ENCODE assay signal across 1 cellular context in genomic region chr5:72598461-72599433, GRCh38.
TF ChIP-seq lines count a peak whose summit lies in the region.

No MANE protein-coding gene starts in this region.

TF ChIP-seq in K562, 482 proteins besides CTCF, POLR2A, EP300 and RAD21 (continued from another document and continues in another):
- TF ChIP-seq HOMEZ (CRISPR knock-in tag; IDR thresholded peaks at IDR 0.05) (no peak), FOXK2 (conservative IDR thresholded peaks at IDR 0.05 in 1 of 2, IDR thresholded peaks at IDR 0.05 in 1 of 2; ENCODE audit: low read depth in 2 of 2) (no peak), RREB1 (CRISPR knock-in tag; IDR thresholded peaks at IDR 0.05) (no peak), NR2C1 (IDR thresholded peaks at IDR 0.05) (no peak), NR2C1 (tag; IDR thresholded peaks at IDR 0.05) (peak; percentile 31; the same call in 1 of the 2 replicates), CREBBP (IDR thresholded peaks at IDR 0.05; ENCODE audit: low read depth, low read length) (no peak), TFE3 (CRISPR knock-in tag; IDR thresholded peaks at IDR 0.05) (no peak), HDAC2 (IDR thresholded peaks at IDR 0.05) (no peak), E2F4 (CRISPR knock-in tag; IDR thresholded peaks at IDR 0.05; ENCODE audit: low read depth) (no peak), FIP1L1 (IDR thresholded peaks at IDR 0.05; ENCODE audit: low read depth, low read length, poor library complexity, severe bottlenecking) (no peak), BRD4 (IDR thresholded peaks at IDR 0.05) (no peak), POLR3G (IDR thresholded peaks at IDR 0.05; ENCODE audit: extremely low read depth, insufficient read length, insufficient replicate concordance) (no peak), ZNF217 (CRISPR knock-in tag; IDR thresholded peaks at IDR 0.05) (no peak), PCBP2 (IDR thresholded peaks at IDR 0.05; ENCODE audit: low read depth, low read length, poor library complexity, severe bottlenecking) (no peak), ZBED1 (IDR thresholded peaks at IDR 0.05) (no peak), ZBTB43 (CRISPR knock-in tag; IDR thresholded peaks at IDR 0.05) (no peak), SMAD3 (CRISPR knock-in tag; conservative IDR thresholded peaks at IDR 0.05) (no peak), CBFA2T2 (conservative IDR thresholded peaks at IDR 0.05) (peak; percentile 58), NUFIP1 (IDR thresholded peaks at IDR 0.05; ENCODE audit: partially characterized antibody) (no peak), THAP7 (CRISPR knock-in tag; IDR thresholded peaks at IDR 0.05) (no peak), SLC30A9 (CRISPR knock-in tag; IDR thresholded peaks at IDR 0.05) (no peak), NFXL1 (CRISPR knock-in tag; IDR thresholded peaks at IDR 0.05) (no peak), TCF3 (CRISPR knock-in tag; IDR thresholded peaks at IDR 0.05) (peak; percentile 69), MAZ (CRISPR knock-in tag; conservative IDR thresholded peaks at IDR 0.05 in 1 of 2, IDR thresholded peaks at IDR 0.05 in 1 of 2) (no peak), CHD1 (IDR thresholded peaks at IDR 0.05; ENCODE audit: low read length) (no peak)
- TF ChIP-seq, protein P1, sequence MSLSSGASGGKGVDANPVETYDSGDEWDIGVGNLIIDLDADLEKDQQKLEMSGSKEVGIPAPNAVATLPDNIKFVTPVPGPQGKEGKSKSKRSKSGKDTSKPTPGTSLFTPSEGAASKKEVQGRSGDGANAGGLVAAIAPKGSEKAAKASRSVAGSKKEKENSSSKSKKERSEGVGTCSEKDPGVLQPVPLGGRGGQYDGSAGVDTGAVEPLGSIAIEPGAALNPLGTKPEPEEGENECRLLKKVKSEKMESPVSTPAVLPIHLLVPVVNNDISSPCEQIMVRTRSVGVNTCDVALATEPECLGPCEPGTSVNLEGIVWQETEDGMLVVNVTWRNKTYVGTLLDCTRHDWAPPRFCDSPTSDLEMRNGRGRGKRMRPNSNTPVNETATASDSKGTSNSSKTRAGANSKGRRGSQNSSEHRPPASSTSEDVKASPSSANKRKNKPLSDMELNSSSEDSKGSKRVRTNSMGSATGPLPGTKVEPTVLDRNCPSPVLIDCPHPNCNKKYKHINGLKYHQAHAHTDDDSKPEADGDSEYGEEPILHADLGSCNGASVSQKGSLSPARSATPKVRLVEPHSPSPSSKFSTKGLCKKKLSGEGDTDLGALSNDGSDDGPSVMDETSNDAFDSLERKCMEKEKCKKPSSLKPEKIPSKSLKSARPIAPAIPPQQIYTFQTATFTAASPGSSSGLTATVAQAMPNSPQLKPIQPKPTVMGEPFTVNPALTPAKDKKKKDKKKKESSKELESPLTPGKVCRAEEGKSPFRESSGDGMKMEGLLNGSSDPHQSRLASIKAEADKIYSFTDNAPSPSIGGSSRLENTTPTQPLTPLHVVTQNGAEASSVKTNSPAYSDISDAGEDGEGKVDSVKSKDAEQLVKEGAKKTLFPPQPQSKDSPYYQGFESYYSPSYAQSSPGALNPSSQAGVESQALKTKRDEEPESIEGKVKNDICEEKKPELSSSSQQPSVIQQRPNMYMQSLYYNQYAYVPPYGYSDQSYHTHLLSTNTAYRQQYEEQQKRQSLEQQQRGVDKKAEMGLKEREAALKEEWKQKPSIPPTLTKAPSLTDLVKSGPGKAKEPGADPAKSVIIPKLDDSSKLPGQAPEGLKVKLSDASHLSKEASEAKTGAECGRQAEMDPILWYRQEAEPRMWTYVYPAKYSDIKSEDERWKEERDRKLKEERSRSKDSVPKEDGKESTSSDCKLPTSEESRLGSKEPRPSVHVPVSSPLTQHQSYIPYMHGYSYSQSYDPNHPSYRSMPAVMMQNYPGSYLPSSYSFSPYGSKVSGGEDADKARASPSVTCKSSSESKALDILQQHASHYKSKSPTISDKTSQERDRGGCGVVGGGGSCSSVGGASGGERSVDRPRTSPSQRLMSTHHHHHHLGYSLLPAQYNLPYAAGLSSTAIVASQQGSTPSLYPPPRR (CRISPR knock-in tag; IDR thresholded peaks at IDR 0.05; ENCODE audit: borderline replicate concordance), result no peak
- TF ChIP-seq, protein P2, sequence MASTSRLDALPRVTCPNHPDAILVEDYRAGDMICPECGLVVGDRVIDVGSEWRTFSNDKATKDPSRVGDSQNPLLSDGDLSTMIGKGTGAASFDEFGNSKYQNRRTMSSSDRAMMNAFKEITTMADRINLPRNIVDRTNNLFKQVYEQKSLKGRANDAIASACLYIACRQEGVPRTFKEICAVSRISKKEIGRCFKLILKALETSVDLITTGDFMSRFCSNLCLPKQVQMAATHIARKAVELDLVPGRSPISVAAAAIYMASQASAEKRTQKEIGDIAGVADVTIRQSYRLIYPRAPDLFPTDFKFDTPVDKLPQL (IDR thresholded peaks at IDR 0.05; ENCODE audit: extremely low read depth, insufficient read length), result no peak
- TF ChIP-seq, protein P3, sequence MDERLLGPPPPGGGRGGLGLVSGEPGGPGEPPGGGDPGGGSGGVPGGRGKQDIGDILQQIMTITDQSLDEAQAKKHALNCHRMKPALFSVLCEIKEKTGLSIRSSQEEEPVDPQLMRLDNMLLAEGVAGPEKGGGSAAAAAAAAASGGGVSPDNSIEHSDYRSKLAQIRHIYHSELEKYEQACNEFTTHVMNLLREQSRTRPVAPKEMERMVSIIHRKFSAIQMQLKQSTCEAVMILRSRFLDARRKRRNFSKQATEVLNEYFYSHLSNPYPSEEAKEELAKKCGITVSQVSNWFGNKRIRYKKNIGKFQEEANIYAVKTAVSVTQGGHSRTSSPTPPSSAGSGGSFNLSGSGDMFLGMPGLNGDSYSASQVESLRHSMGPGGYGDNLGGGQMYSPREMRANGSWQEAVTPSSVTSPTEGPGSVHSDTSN (CRISPR knock-in tag; IDR thresholded peaks at IDR 0.05; ENCODE audit: low read depth), result no peak
- TF ChIP-seq, protein P3 (tag; conservative IDR thresholded peaks at IDR 0.05; ENCODE audit: low read depth), result no peak
